ENCODE assay signal across 19 cellular contexts in the genomic region with DNA sequence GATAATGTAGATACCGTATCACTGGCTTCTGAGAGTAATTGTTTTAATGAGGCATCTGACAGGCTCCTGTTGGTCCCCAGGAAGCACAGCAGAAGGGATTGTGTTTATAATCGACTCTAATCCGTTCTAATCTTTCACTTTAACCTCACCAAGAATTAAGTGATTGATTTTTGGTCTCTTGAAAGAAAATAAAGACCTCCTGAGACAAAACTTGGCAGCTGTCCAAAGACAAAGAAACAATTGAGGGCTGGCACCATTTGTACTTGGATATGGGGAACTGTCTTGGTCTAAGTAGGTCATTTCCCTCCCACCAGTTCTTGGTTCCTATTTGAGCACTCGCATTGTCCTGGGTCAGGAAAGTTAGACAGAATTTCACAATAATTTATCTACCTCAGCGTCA.
"Had no signal": no experiment of that assay in that cellular context is flagged by ENCODE, and none has a peak within 500 bp of the region (broad histone marks: within the 10 kb centered on the region; RNA-seq: fewer than 3 reads in every experiment).

No MANE protein-coding gene starts in this region.

- H3K4me3 ChIP-seq: cardiac muscle cell, mucosa of descending colon, skin epidermis, upper lobe of left lung had no signal

- DNase-seq: activated CD4-positive, alpha-beta T cell treated with anti-CD3 and anti-CD28 coated beads for 1 hour; activated CD4-positive, alpha-beta T cell treated with anti-CD3 and anti-CD28 coated beads, Interleukin-2, amount 50 U/mL, for 48 hours; activated effector memory CD4-positive, alpha-beta T cell treated with Interleukin-2 at 50 U/mL for 16 hours; activated naive CD4-positive, alpha-beta T cell treated with anti-CD3 and anti-CD28 coated beads, Interleukin-2, amount 50 U/mL, for 16 hours; activated T-cell treated with anti-CD3 and anti-CD28 coated beads, Interleukin-2, amount 50 U/mL, for 4 hours; foreskin melanocyte; kidney glomerular epithelial cell; left ventricle myocardium superior; mucosa of descending colon; naive thymus-derived CD8-positive, alpha-beta T cell; right cardiac atrium; stimulated activated CD4-positive, alpha-beta T cell treated with anti-CD3 and anti-CD28 coated beads, Interleukin-15, amount 100 ng/mL, for 24 hours; stimulated activated CD4-positive, alpha-beta T cell treated with anti-CD3 and anti-CD28 coated beads, Interleukin-4, amount 100 ng/mL, for 1 hour; stimulated activated naive CD4-positive, alpha-beta T cell treated with Interleukin-2 at 50 U/mL for 16 hours; T-helper 9 cell; upper lobe of left lung had no signal

- H3K27ac ChIP-seq: cardiac muscle cell, epithelial cell of prostate, skin epidermis, upper lobe of left lung had no signal
